ENCODE assay signal across 2 cellular contexts in the genomic region with DNA sequence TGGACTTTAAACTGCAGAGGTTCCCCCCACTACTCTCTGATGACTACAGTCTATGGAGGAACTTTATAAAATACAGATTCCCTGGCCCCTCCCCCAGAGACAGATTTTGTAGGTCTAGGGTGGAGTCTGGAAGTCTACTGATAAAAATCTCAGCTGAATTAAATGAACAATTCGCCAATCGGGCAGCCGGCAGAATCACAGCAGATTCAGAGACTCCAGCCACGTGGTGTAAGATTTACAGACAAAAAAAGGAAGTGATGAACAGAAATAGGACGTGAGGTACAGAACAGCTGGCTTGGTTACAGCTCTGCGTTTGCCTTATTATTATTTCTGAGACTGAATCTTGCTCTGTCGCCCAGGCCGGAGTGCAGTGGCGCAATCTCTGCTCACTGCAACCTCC.
TF ChIP-seq lines count a peak whose summit lies in the region.

No MANE protein-coding gene starts in this region.

TF ChIP-seq in GM23338, 12 proteins besides CTCF, POLR2A, EP300 and RAD21 (continues in another document):
- TF ChIP-seq POLR2AphosphoS5 (IDR thresholded peaks at IDR 0.05; ENCODE audit: low read depth) (no peak), ZNF114 (CRISPR knock-in tag; IDR thresholded peaks at IDR 0.05) (no peak), EZH2phosphoT487 (IDR thresholded peaks at IDR 0.05; ENCODE audit: unreplicated experiment) (no peak), NANOG (IDR thresholded peaks at IDR 0.05; ENCODE audit: borderline replicate concordance) (no peak), EZH2 (IDR thresholded peaks at IDR 0.05; ENCODE audit: low read depth, unreplicated experiment) (no peak), JUNB (IDR thresholded peaks at IDR 0.05; ENCODE audit: unreplicated experiment) (no peak), STAT1 (IDR thresholded peaks at IDR 0.05; ENCODE audit: unreplicated experiment) (no peak), CREB1 (CRISPR knock-in tag; IDR thresholded peaks at IDR 0.05; ENCODE audit: low read depth) (no peak)
- TF ChIP-seq, protein P1, sequence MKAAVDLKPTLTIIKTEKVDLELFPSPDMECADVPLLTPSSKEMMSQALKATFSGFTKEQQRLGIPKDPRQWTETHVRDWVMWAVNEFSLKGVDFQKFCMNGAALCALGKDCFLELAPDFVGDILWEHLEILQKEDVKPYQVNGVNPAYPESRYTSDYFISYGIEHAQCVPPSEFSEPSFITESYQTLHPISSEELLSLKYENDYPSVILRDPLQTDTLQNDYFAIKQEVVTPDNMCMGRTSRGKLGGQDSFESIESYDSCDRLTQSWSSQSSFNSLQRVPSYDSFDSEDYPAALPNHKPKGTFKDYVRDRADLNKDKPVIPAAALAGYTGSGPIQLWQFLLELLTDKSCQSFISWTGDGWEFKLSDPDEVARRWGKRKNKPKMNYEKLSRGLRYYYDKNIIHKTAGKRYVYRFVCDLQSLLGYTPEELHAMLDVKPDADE (IDR thresholded peaks at IDR 0.05): no peak
- TF ChIP-seq, protein P2, sequence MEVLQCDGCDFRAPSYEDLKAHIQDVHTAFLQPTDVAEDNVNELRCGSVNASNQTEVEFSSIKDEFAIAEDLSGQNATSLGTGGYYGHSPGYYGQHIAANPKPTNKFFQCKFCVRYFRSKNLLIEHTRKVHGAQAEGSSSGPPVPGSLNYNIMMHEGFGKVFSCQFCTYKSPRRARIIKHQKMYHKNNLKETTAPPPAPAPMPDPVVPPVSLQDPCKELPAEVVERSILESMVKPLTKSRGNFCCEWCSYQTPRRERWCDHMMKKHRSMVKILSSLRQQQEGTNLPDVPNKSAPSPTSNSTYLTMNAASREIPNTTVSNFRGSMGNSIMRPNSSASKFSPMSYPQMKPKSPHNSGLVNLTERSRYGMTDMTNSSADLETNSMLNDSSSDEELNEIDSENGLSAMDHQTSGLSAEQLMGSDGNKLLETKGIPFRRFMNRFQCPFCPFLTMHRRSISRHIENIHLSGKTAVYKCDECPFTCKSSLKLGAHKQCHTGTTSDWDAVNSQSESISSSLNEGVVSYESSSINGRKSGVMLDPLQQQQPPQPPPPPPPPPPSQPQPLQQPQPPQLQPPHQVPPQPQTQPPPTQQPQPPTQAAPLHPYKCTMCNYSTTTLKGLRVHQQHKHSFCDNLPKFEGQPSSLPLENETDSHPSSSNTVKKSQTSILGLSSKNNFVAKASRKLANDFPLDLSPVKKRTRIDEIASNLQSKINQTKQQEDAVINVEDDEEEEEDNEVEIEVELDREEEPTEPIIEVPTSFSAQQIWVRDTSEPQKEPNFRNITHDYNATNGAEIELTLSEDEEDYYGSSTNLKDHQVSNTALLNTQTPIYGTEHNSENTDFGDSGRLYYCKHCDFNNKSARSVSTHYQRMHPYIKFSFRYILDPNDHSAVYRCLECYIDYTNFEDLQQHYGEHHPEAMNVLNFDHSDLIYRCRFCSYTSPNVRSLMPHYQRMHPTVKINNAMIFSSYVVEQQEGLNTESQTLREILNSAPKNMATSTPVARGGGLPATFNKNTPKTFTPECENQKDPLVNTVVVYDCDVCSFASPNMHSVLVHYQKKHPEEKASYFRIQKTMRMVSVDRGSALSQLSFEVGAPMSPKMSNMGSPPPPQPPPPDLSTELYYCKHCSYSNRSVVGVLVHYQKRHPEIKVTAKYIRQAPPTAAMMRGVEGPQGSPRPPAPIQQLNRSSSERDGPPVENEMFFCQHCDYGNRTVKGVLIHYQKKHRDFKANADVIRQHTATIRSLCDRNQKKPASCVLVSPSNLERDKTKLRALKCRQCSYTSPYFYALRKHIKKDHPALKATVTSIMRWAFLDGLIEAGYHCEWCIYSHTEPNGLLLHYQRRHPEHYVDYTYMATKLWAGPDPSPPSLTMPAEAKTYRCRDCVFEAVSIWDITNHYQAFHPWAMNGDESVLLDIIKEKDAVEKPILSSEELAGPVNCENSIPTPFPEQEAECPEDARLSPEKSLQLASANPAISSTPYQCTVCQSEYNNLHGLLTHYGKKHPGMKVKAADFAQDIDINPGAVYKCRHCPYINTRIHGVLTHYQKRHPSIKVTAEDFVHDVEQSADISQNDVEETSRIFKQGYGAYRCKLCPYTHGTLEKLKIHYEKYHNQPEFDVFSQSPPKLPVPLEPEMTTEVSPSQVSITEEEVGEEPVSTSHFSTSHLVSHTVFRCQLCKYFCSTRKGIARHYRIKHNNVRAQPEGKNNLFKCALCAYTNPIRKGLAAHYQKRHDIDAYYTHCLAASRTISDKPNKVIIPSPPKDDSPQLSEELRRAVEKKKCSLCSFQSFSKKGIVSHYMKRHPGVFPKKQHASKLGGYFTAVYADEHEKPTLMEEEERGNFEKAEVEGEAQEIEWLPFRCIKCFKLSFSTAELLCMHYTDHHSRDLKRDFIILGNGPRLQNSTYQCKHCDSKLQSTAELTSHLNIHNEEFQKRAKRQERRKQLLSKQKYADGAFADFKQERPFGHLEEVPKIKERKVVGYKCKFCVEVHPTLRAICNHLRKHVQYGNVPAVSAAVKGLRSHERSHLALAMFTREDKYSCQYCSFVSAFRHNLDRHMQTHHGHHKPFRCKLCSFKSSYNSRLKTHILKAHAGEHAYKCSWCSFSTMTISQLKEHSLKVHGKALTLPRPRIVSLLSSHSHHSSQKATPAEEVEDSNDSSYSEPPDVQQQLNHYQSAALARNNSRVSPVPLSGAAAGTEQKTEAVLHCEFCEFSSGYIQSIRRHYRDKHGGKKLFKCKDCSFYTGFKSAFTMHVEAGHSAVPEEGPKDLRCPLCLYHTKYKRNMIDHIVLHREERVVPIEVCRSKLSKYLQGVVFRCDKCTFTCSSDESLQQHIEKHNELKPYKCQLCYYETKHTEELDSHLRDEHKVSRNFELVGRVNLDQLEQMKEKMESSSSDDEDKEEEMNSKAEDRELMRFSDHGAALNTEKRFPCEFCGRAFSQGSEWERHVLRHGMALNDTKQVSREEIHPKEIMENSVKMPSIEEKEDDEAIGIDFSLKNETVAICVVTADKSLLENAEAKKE (CRISPR knock-in tag; IDR thresholded peaks at IDR 0.05): no peak

TF ChIP-seq in GM12878, 131 proteins besides CTCF, POLR2A, EP300 and RAD21:
- TF ChIP-seq ZNF217 (IDR thresholded peaks at IDR 0.05) (no peak), RAD51 (IDR thresholded peaks at IDR 0.05) (peak; percentile 39; the same call in 1 of the 2 replicates), GABPA (IDR thresholded peaks at IDR 0.05; ENCODE audit: low read depth) (0 out of 2 replicates have a peak, but pooled peaks have one; percentile 35), SPI1 (IDR thresholded peaks at IDR 0.05; ENCODE audit: borderline replicate concordance, insufficient read depth, low read depth, low read length) (peak; percentile 91)
- TF ChIP-seq, protein P3, sequence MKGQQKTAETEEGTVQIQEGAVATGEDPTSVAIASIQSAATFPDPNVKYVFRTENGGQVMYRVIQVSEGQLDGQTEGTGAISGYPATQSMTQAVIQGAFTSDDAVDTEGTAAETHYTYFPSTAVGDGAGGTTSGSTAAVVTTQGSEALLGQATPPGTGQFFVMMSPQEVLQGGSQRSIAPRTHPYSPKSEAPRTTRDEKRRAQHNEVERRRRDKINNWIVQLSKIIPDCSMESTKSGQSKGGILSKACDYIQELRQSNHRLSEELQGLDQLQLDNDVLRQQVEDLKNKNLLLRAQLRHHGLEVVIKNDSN (IDR thresholded peaks at IDR 0.05; ENCODE audit: borderline replicate concordance, extremely low read length, insufficient read depth, low read depth, low read length): peak; percentile 25
